ENCODE assay signal across 22 cellular contexts in the genomic region with DNA sequence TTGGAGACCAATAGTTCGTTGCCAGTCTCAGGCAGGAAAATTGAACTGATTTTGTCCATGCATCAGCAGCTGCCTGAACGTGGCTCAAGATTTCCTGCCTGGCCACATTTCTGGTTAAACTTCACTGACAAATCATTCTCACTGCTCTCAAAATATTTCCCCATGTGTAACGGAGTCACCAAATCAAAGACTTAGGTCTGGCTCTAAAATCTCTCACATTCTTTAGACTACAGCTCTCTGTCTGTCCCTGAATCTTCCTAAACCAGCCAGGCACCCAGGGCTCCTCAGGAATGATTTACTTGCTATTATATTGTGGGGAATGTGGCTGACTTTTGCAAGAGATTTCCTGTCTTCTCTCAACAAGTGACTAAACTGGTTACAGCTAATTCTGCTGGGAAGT. TPM values are rescaled to one million over a fixed set of nuclear protein-coding genes. Genes with fewer than 3 reads are reported as not detected.
DNase-seq lines count a peak whose midpoint lies in the region; ATAC-seq, FAIRE-seq and TF ChIP-seq lines count a peak whose summit lies in the region.
"Had no signal": no experiment of that assay in that cellular context is flagged by ENCODE, and none has a peak within 500 bp of the region (broad histone marks: within the 10 kb centered on the region; RNA-seq: fewer than 3 reads in every experiment).

No MANE protein-coding gene starts in this region.

- peak; percentile 10 for DNase-seq in RCC 7860 (ENCODE audit: low spot score)
- DNase-seq in fibroblast of pulmonary artery (ENCODE audit: low read depth): peak; percentile 69
- no peak for DNase-seq in nephron progenitor cell
- DNase-seq in putamen (ENCODE audit: low spot score): no peak
- no peak for DNase-seq in stimulated activated CD4-positive, alpha-beta T cell treated with anti-CD3 and anti-CD28 coated beads, Interleukin-4, amount 100 ng/mL, for 4 hours
- no peak for DNase-seq in CD4-positive, alpha-beta T cell
- DNase-seq: activated CD4-positive, alpha-beta T cell treated with anti-CD3 and anti-CD28 coated beads for 48 hours; activated T-cell treated with anti-CD3 and anti-CD28 coated beads for 4 hours; caudate nucleus; endodermal cell; heart left ventricle; left cardiac atrium; MG63; naive thymus-derived CD4-positive, alpha-beta T cell; NCI-H2081 treated with DMSO at 0.1 percent for 48 hours; T-helper 2 cell; testis had no signal

- no peaks in the 10 kb centered on the region for H3K36me3 ChIP-seq in BLaER1 treated with 17β-estradiol and CSF1 and Interleukin-3, amounts not matched to agents 10 nM and 100 nM
- H3K36me3 ChIP-seq: heart left ventricle, MG63 had no signal

- H3K9me3 Mint-ChIP-seq in nephron progenitor cell: peaks cover 18% of the 10 kb centered on the region
- no peaks in the 10 kb centered on the region for H3K9me3 Mint-ChIP-seq in CD4-positive, alpha-beta T cell
- H3K9me3 Mint-ChIP-seq: activated naive CD4-positive, alpha-beta T cell treated with anti-CD3 and anti-CD28 coated beads, Interleukin-2, amount 50 U/mL, for 72 hours had no signal

- H3K27ac ChIP-seq in BLaER1 treated with 17β-estradiol and CSF1 and Interleukin-3, amounts not matched to agents 10 nM and 100 nM: no peak overlapping the region
- no peak overlapping the region for H3K27ac ChIP-seq in CD4-positive, alpha-beta T cell (ENCODE audit: low read depth, low read length)
- H3K27ac ChIP-seq: heart left ventricle, testis had no signal

- peaks cover 7% of the 10 kb centered on the region for H3K27me3 Mint-ChIP-seq in nephron progenitor cell (ENCODE audit: low read depth, poor library complexity)
- peaks cover 20% of the 10 kb centered on the region for H3K27me3 Mint-ChIP-seq in CD4-positive, alpha-beta T cell

- FAIRE-seq in RCC 7860 (lab: Jason Lieb, UNC): no peak
- FAIRE-seq: D721Med, HTR-8/SVneo had no signal

- H3K36me3 Mint-ChIP-seq in nephron progenitor cell (ENCODE audit: low read depth): no peaks in the 10 kb centered on the region
- no peaks in the 10 kb centered on the region for H3K36me3 Mint-ChIP-seq in CD4-positive, alpha-beta T cell (ENCODE audit: low read depth)
- H3K36me3 Mint-ChIP-seq: activated naive CD4-positive, alpha-beta T cell treated with anti-CD3 and anti-CD28 coated beads, Interleukin-2, amount 50 U/mL, for 72 hours had no signal

- TF ChIP-seq CTCF in fibroblast of pulmonary artery (IDR thresholded peaks at IDR 0.05; ENCODE audit: low read length, missing control alignments) (no peak), nephron progenitor cell (IDR thresholded peaks at IDR 0.05) (no peak)
- TF ChIP-seq CTCF in CD4-positive, alpha-beta T cell (IDR thresholded peaks at IDR 0.05): no peak

- H3K4me1 ChIP-seq in BLaER1 treated with 17β-estradiol and CSF1 and Interleukin-3, amounts not matched to agents 10 nM and 100 nM: peaks cover 0 to 25% (median 14%) of the 10 kb centered on the region in 10 experiments; a peak in 16 of 20 replicates
- H3K4me1 ChIP-seq: heart left ventricle, testis had no signal

- no peaks in the 10 kb centered on the region for H4K20me1 ChIP-seq in BLaER1 treated with 17β-estradiol and CSF1 and Interleukin-3, amounts not matched to agents 10 nM and 100 nM

- no peak overlapping the region for H3K4me3 Mint-ChIP-seq in nephron progenitor cell
- no peak overlapping the region for H3K4me3 Mint-ChIP-seq in CD4-positive, alpha-beta T cell
- H3K4me3 Mint-ChIP-seq: endodermal cell; naive thymus-derived CD4-positive, alpha-beta T cell had no signal

- peak overlapping the region; percentile 14 for H3K27ac Mint-ChIP-seq in nephron progenitor cell
- no peak overlapping the region for H3K27ac Mint-ChIP-seq in CD4-positive, alpha-beta T cell
- H3K27ac Mint-ChIP-seq: activated naive CD4-positive, alpha-beta T cell treated with anti-CD3 and anti-CD28 coated beads, Interleukin-2, amount 50 U/mL, for 72 hours; endodermal cell; naive thymus-derived CD4-positive, alpha-beta T cell had no signal

- no peak for ATAC-seq in CD4-positive, alpha-beta T cell (ENCODE audit: poor library complexity)
- ATAC-seq in GM21786 (IDR thresholded peaks at IDR 0.05; ENCODE audit: unreplicated experiment): no peak
- ATAC-seq: activated naive CD4-positive, alpha-beta T cell treated with anti-CD3 and anti-CD28 coated beads, Interleukin-2, amount 50 U/mL, for 72 hours; heart left ventricle; left cardiac atrium; naive thymus-derived CD4-positive, alpha-beta T cell had no signal

- no peaks in the 10 kb centered on the region for H3K27me3 ChIP-seq in BLaER1 treated with 17β-estradiol and CSF1 and Interleukin-3, amounts not matched to agents 10 nM and 100 nM
- H3K27me3 ChIP-seq in CD4-positive, alpha-beta T cell (ENCODE audit: control insufficient read depth, insufficient read depth, low read length): no peaks in the 10 kb centered on the region
- H3K27me3 ChIP-seq: heart left ventricle, MG63, testis had no signal

- POLR2A ChIA-PET in CD4-positive, alpha-beta T cell (lab: Charles Lee): no interaction called here

- peaks cover 0 to 6% (median 0%) of the 10 kb centered on the region in 11 experiments; a peak in 3 of 22 replicates for H3K9me3 ChIP-seq in BLaER1 treated with 17β-estradiol and CSF1 and Interleukin-3, amounts not matched to agents 10 nM and 100 nM (replicated peaks in 1 of 11)
- no peaks in the 10 kb centered on the region for H3K9me3 ChIP-seq in CD4-positive, alpha-beta T cell (ENCODE audit: control insufficient read depth, low read length)
- H3K9me3 ChIP-seq: heart left ventricle, MG63, testis had no signal

- no peak overlapping the region for H3K4me3 ChIP-seq in BLaER1 treated with 17β-estradiol and CSF1 and Interleukin-3, amounts not matched to agents 10 nM and 100 nM
- no peak overlapping the region for H3K4me3 ChIP-seq in fibroblast of pulmonary artery (replicated peaks; ENCODE audit: low read depth, low read length)
- H3K4me3 ChIP-seq: heart left ventricle, MG63, testis had no signal

- H3K4me2 ChIP-seq in BLaER1 treated with 17β-estradiol and CSF1 and Interleukin-3, amounts not matched to agents 10 nM and 100 nM: peak overlapping the region in 10 of 11 experiments; percentile 30 to 66 (median 46); a peak in 18 of 22 replicates

- intact Hi-C loops in CD4-positive, alpha-beta T cell (cut with DNase I, micrococcal nuclease): no loop called here

- CTCF ChIA-PET in CD4-positive, alpha-beta T cell (lab: Charles Lee): no interaction called here

- peaks cover 19% of the 10 kb centered on the region for H3K4me1 Mint-ChIP-seq in nephron progenitor cell
- no peaks in the 10 kb centered on the region for H3K4me1 Mint-ChIP-seq in CD4-positive, alpha-beta T cell (ENCODE audit: low read depth)

- 0 out of 22 replicates have a peak overlapping the region, but pooled peaks of 1 of the 11 experiments have one; percentile 22 for H3K9ac ChIP-seq in BLaER1 treated with 17β-estradiol and CSF1 and Interleukin-3, amounts not matched to agents 10 nM and 100 nM

RNA-seq across cellular contexts. Expression of a gene that starts 49.2 kb away (rescaled TPM):
- not detected for total RNA-seq in CD4-positive, alpha-beta T cell
- total RNA-seq: activated naive CD4-positive, alpha-beta T cell treated with anti-CD3 and anti-CD28 coated beads, Interleukin-2, amount 50 U/mL, for 72 hours; endodermal cell; heart left ventricle; left cardiac atrium; naive thymus-derived CD4-positive, alpha-beta T cell had no signal

Comparison
In these comparisons a context has a peak if more than half of its experiments do, and no peak if none do; other contexts are left out.
1. DNase-seq: peak in RCC 7860 (single experiment) and fibroblast of pulmonary artery (single experiment); none in nephron progenitor cell (single experiment), putamen (single experiment), stimulated activated CD4-positive, alpha-beta T cell treated with anti-CD3 and anti-CD28 coated beads, Interleukin-4, amount 100 ng/mL, for 4 hours (0 of 2) and CD4-positive, alpha-beta T cell (0 of 10).